Comparison of ENCODE assay signal across 17 cellular contexts in genomic region chr14:60002819-60003492, GRCh38.
DNase-seq lines count a peak whose midpoint lies in the region; TF ChIP-seq lines count a peak whose summit lies in the region.
"Had no signal": no experiment of that assay in that cellular context is flagged by ENCODE, and none has a peak within 500 bp of the region (broad histone marks: within the 10 kb centered on the region; RNA-seq: fewer than 3 reads in every experiment).

No MANE protein-coding gene starts in this region.

- TF ChIP-seq CTCF in left ventricle myocardium inferior (IDR thresholded peaks at IDR 0.05; ENCODE audit: borderline replicate concordance) (no peak), prostate gland (IDR thresholded peaks at IDR 0.05) (no peak), mammary epithelial cell (conservative IDR thresholded peaks at IDR 0.05 in 1 of 2, IDR thresholded peaks at IDR 0.05 in 1 of 2; ENCODE audit: extremely low read depth in 1 of 2, insufficient read depth in 1 of 2, low read depth in 1 of 2, low read length in 2 of 2) (no peak), type B pancreatic cell (conservative IDR thresholded peaks at IDR 0.05) (no peak), SK-N-SH (IDR thresholded peaks at IDR 0.05) (no peak)

- in situ Hi-C loops in mammary epithelial cell (cut with MboI; ENCODE audit: low sequenced_read_pairs in 2 of 2), result no loop called here

- H3K4me2 ChIP-seq in mammary epithelial cell (ENCODE audit: insufficient read depth, low read depth, low read length) (no peak overlapping the region), SK-N-SH (no peak overlapping the region)

- H3K9ac ChIP-seq in mammary epithelial cell (ENCODE audit: insufficient read depth, low read length) (no peak overlapping the region), SK-N-SH (no peak overlapping the region)
- H3K9ac ChIP-seq: parathyroid adenoma had no signal

- H3K36me3 ChIP-seq in left ventricle myocardium inferior (no peaks in the 10 kb centered on the region), prostate gland (no peaks in the 10 kb centered on the region), mammary epithelial cell (ENCODE audit: insufficient read depth, low read length) (no peaks in the 10 kb centered on the region), SK-N-SH (replicated peaks in 1 of 2; ENCODE audit: control insufficient read depth in 1 of 2, insufficient read depth in 2 of 2, low read length in 1 of 2) (no peaks in the 10 kb centered on the region)
- H3K36me3 ChIP-seq: colonic mucosa had no signal

- no peaks in the 10 kb centered on the region for H3K27me3 Mint-ChIP-seq in type B pancreatic cell

- POLR2A ChIA-PET in SK-N-SH (lab: Yijun Ruan, JAX), result no interaction called here

- DNase-seq in D341Med (ENCODE audit: low spot score) (peak; percentile 43), NCI-H82 treated with DMSO at 0.1 percent for 48 hours (lab: John Stamatoyannopoulos, UW; ENCODE audit: unreplicated experiment) (peak; percentile 71), left ventricle myocardium inferior (peak; percentile 81), prostate gland (ENCODE audit: low spot score) (peak; percentile 8), mammary epithelial cell (no peak), NOMO-1 treated with dmso at 0.1 percent for 144 hours (lab: John Stamatoyannopoulos, UW; ENCODE audit: unreplicated experiment) (no peak), type B pancreatic cell (ENCODE audit: extremely low spot score, unreplicated experiment) (no peak), SK-N-SH (no peak)
- DNase-seq: activated B cell treated with CpG ODN at 0.5 μM for 24 hours; activated effector memory CD4-positive, alpha-beta T cell treated with anti-CD3 and anti-CD28 coated beads, Interleukin-2, amount 50 U/mL, for 16 hours; colonic mucosa; GF-D8; islet precursor cell; MV-4-11; SW 1271 had no signal

- CTCF ChIA-PET in mammary epithelial cell (lab: Charles Lee; ENCODE audit: low non-redundant PET), result no interaction called here
- CTCF ChIA-PET in SK-N-SH (lab: Yijun Ruan, JAX), result interaction anchor here (0.7 to 1.2 kb wide), 2 partner anchors 14 to 61 kb away, joined by 3 read pairs; no protein-coding TSS in a partner anchor

- dilution Hi-C loops in mammary epithelial cell (cut with HindIII; ENCODE audit: low sequenced_read_pairs), result no loop called here

- H3K9me3 Mint-ChIP-seq in type B pancreatic cell, result no peaks in the 10 kb centered on the region
- H3K9me3 Mint-ChIP-seq: activated B cell treated with CpG ODN at 0.5 μM for 24 hours had no signal

- no peaks in the 10 kb centered on the region for H3K27me3 ChIP-seq in left ventricle myocardium inferior (ENCODE audit: low read depth)
- H3K27me3 ChIP-seq in prostate gland (replicated peaks; ENCODE audit: insufficient read depth), result no peaks in the 10 kb centered on the region
- peaks cover 3% of the 10 kb centered on the region for H3K27me3 ChIP-seq in mammary epithelial cell (ENCODE audit: insufficient read depth, low read length)
- no peaks in the 10 kb centered on the region for H3K27me3 ChIP-seq in SK-N-SH (ENCODE audit: insufficient read depth)
- H3K27me3 ChIP-seq: colonic mucosa had no signal

- H3K4me3 ChIP-seq in left ventricle myocardium inferior (no peak overlapping the region), prostate gland (no peak overlapping the region), mammary epithelial cell (replicated peaks in 1 of 3; ENCODE audit: insufficient read depth in 1 of 3, low read depth in 2 of 3, low read length in 3 of 3) (no peak overlapping the region), SK-N-SH (ENCODE audit: low read depth in 2 of 2, low read length in 1 of 2) (no peak overlapping the region)
- H3K4me3 ChIP-seq: colonic mucosa had no signal

- H3K9me3 ChIP-seq in left ventricle myocardium inferior (replicated peaks) (no peaks in the 10 kb centered on the region), prostate gland (no peaks in the 10 kb centered on the region), mammary epithelial cell (replicated peaks; ENCODE audit: insufficient read depth, low read length) (no peaks in the 10 kb centered on the region), SK-N-SH (no peaks in the 10 kb centered on the region)
- H3K9me3 ChIP-seq: colonic mucosa had no signal

- H3F3A ChIP-seq in SK-N-SH (replicated peaks; ENCODE audit: insufficient read depth), result no peaks in the 10 kb centered on the region

- no peaks in the 10 kb centered on the region for H3K9me2 ChIP-seq in SK-N-SH

- no peak overlapping the region for H2AFZ ChIP-seq in mammary epithelial cell (ENCODE audit: low read depth, low read length)
- no peak overlapping the region for H2AFZ ChIP-seq in SK-N-SH (ENCODE audit: low read depth)
- H2AFZ ChIP-seq: parathyroid adenoma had no signal

- no peak for TF ChIP-seq EP300 in SK-N-SH (IDR thresholded peaks at IDR 0.05; ENCODE audit: borderline replicate concordance in 1 of 2, low read depth in 1 of 2, low read length in 1 of 2)

- TF ChIP-seq RAD21 in SK-N-SH (IDR thresholded peaks at IDR 0.05; ENCODE audit: low read length), result no peak

- H3K4me1 Mint-ChIP-seq in type B pancreatic cell (ENCODE audit: unreplicated experiment), result no peaks in the 10 kb centered on the region
- H3K4me1 Mint-ChIP-seq: activated B cell treated with CpG ODN at 0.5 μM for 24 hours had no signal

- WGBS in prostate gland, result 49% methylated on average over 2 of the region's 2 CpGs
- 60% methylated on average over 2 of the region's 2 CpGs for WGBS in mammary epithelial cell (ENCODE audit: low coverage, missing lambda C conversion rate)
- WGBS in SK-N-SH (ENCODE audit: low lambda C conversion rate), result 42% methylated on average over 2 of the region's 2 CpGs

- no peak overlapping the region for H3K4me3 Mint-ChIP-seq in type B pancreatic cell
- H3K4me3 Mint-ChIP-seq: activated B cell treated with CpG ODN at 0.5 μM for 24 hours had no signal

- no peaks in the 10 kb centered on the region for H3K36me3 Mint-ChIP-seq in type B pancreatic cell

- no peaks in the 10 kb centered on the region for H4K20me1 ChIP-seq in mammary epithelial cell (ENCODE audit: insufficient read depth, low read length)
- H4K20me1 ChIP-seq in SK-N-SH (ENCODE audit: insufficient read depth), result no peaks in the 10 kb centered on the region

- BruUV-seq in mammary epithelial cell (replicated peaks; lab: Mats Ljungman, UMichigan), result no TSS peak

- H3K27ac ChIP-seq in left ventricle myocardium inferior (replicated peaks) (peak overlapping the region; percentile 76), prostate gland (no peak overlapping the region), mammary epithelial cell (ENCODE audit: insufficient read depth, low read depth, low read length) (no peak overlapping the region), SK-N-SH (ENCODE audit: low read depth in 2 of 2, low read length in 1 of 2) (no peak overlapping the region)
- H3K27ac ChIP-seq: colonic mucosa, epithelial cell of prostate, parathyroid adenoma had no signal

- H3K27ac Mint-ChIP-seq in type B pancreatic cell, result no peak overlapping the region
- H3K27ac Mint-ChIP-seq: activated B cell treated with CpG ODN at 0.5 μM for 24 hours had no signal

- intact Hi-C loops in left ventricle myocardium inferior (cut with micrococcal nuclease) (no loop called here), prostate gland (cut with DNase I) (no loop called here), mammary epithelial cell (cut with micrococcal nuclease) (no loop called here)

- TF ChIP-seq POLR2A in prostate gland (IDR thresholded peaks at IDR 0.05), result no peak

- H3K79me2 ChIP-seq in mammary epithelial cell (ENCODE audit: insufficient read depth, low read length), result no peaks in the 10 kb centered on the region
- H3K79me2 ChIP-seq in SK-N-SH (ENCODE audit: insufficient read depth), result no peaks in the 10 kb centered on the region
- H3K79me2 ChIP-seq: parathyroid adenoma had no signal

- H3K4me1 ChIP-seq in left ventricle myocardium inferior, result peaks cover 24% of the 10 kb centered on the region
- no peaks in the 10 kb centered on the region for H3K4me1 ChIP-seq in prostate gland (replicated peaks)
- no peaks in the 10 kb centered on the region for H3K4me1 ChIP-seq in mammary epithelial cell (ENCODE audit: insufficient read depth, low read length)
- peaks cover 0 to 3% of the 10 kb centered on the region in 2 experiments; a peak in 2 of 4 replicates for H3K4me1 ChIP-seq in SK-N-SH (ENCODE audit: control insufficient read depth in 1 of 2, insufficient read depth in 2 of 2, low read depth in 1 of 2, low read length in 1 of 2)
- H3K4me1 ChIP-seq: colonic mucosa, parathyroid adenoma had no signal

TF ChIP-seq in SK-N-SH, 30 proteins besides CTCF, POLR2A, EP300 and RAD21 (continues in another document):
- TF ChIP-seq CHD2 (IDR thresholded peaks at IDR 0.05; ENCODE audit: low read length, partially characterized antibody), result no peak
- no peak for TF ChIP-seq JUND (IDR thresholded peaks at IDR 0.05)
- TF ChIP-seq ZBTB33 (IDR thresholded peaks at IDR 0.05; ENCODE audit: borderline replicate concordance, low read depth), result no peak
- TF ChIP-seq TCF12 (IDR thresholded peaks at IDR 0.05), result no peak
- no peak for TF ChIP-seq NFIC (IDR thresholded peaks at IDR 0.05; ENCODE audit: borderline replicate concordance)
- TF ChIP-seq YY1 (IDR thresholded peaks at IDR 0.05; ENCODE audit: low read depth), result no peak
- no peak for TF ChIP-seq USF1 (IDR thresholded peaks at IDR 0.05; ENCODE audit: borderline replicate concordance, low read depth)
- no peak for TF ChIP-seq RXRA (IDR thresholded peaks at IDR 0.05; ENCODE audit: borderline replicate concordance, low read depth)
- TF ChIP-seq GABPA (IDR thresholded peaks at IDR 0.05; ENCODE audit: low read depth), result no peak

Comparison
In these comparisons a context has a peak if more than half of its experiments do, and no peak if none do; other contexts are left out.
1. DNase-seq: peak in D341Med (single experiment), NCI-H82 treated with DMSO at 0.1 percent for 48 hours (single experiment), left ventricle myocardium inferior (single experiment) and prostate gland (single experiment); none in mammary epithelial cell (single experiment), NOMO-1 treated with dmso at 0.1 percent for 144 hours (single experiment), type B pancreatic cell (single experiment) and SK-N-SH (single experiment).